Comparison of ENCODE assay signal across 18 cellular contexts in the genomic region with DNA sequence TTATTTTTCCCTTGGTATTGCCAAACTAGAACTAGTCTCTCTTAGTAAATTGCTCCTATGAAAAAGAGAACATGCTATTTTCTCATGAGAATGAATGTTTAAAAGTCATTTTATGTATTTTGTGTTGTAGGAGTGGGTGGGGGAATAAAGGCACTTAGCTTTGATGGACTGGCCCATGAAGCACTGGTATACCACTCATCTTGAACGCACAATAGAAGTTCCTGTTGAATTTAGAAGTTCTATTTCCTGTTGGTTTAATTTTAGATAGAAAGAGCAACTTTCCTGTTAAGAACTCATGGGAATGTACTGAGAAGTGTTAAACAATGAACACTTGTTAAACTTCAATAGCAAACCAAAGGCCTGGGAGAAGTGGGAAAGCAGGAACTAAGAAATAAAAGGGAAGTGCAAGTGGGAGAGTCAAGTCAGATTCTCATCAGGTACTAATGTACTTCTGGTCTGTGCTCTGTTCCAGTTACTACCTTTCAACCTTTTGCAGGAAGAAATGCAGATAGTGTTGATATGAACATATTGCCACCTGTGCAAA. TPM values are rescaled to one million over a fixed set of nuclear protein-coding genes. Genes with fewer than 3 reads are reported as not detected.
A peak's percentile ranks its signal among the peaks of the same experiment; 100 is the strongest.
DNase-seq lines count a peak whose midpoint lies in the region; ATAC-seq and TF ChIP-seq lines count a peak whose summit lies in the region.
"Had no signal": no experiment of that assay in that cellular context is flagged by ENCODE, and none has a peak within 500 bp of the region (broad histone marks: within the 10 kb centered on the region; RNA-seq: fewer than 3 reads in every experiment).

No MANE protein-coding gene starts in this region.

- H3K4me1 Mint-ChIP-seq in endothelial cell (ENCODE audit: unreplicated experiment), result peaks cover 32% of the 10 kb centered on the region
- H3K4me1 Mint-ChIP-seq: B cell; CD4-positive, CD25-positive, alpha-beta regulatory T cell had no signal

- H3K36me3 Mint-ChIP-seq in endothelial cell (ENCODE audit: low read depth, unreplicated experiment), result peaks cover 11% of the 10 kb centered on the region
- H3K36me3 Mint-ChIP-seq: CD4-positive, CD25-positive, alpha-beta regulatory T cell; CD8-positive, alpha-beta T cell had no signal

- no peak overlapping the region for H3K4me3 Mint-ChIP-seq in endothelial cell (ENCODE audit: unreplicated experiment)
- H3K4me3 Mint-ChIP-seq: B cell; CD4-positive, CD25-positive, alpha-beta regulatory T cell; CD8-positive, alpha-beta T cell; HFFc6 had no signal

- peak; percentile 42 for DNase-seq in COLO829 (ENCODE audit: low spot score)
- DNase-seq in HT-29 (ENCODE audit: low spot score), result peak; percentile 30
- DNase-seq in endothelial cell (ENCODE audit: low spot score), result no peak
- DNase-seq in mucosa of descending colon, result no peak
- no peak for DNase-seq in middle frontal gyrus (ENCODE audit: extremely low spot score, low spot score)
- no peak for DNase-seq in GM13976 (ENCODE audit: low spot score)
- DNase-seq: CD4-positive, CD25-positive, alpha-beta regulatory T cell; CD8-positive, alpha-beta T cell; DMS53; DMS79 treated with DMSO at 0.1 percent for 48 hours; GF-D8; GOT3; HFFc6 had no signal

- in situ Hi-C loops in GM13976 (cut with MboI; ENCODE audit: low sequenced_read_pairs, unreplicated experiment), result no loop called here

- no peaks in the 10 kb centered on the region for H3K27me3 Mint-ChIP-seq in endothelial cell (ENCODE audit: unreplicated experiment)

- H3K9me3 Mint-ChIP-seq in endothelial cell (ENCODE audit: unreplicated experiment), result peaks cover 5% of the 10 kb centered on the region

- no peak for TF ChIP-seq CTCF in endothelial cell (IDR thresholded peaks at IDR 0.05; ENCODE audit: unreplicated experiment)
- no peak for TF ChIP-seq CTCF in mucosa of descending colon (IDR thresholded peaks at IDR 0.05)
- TF ChIP-seq CTCF in GM13976 (IDR thresholded peaks at IDR 0.05; ENCODE audit: borderline replicate concordance, control extremely low read depth, extremely low read depth, insufficient read depth, missing control alignments), result no peak

- peak overlapping the region; percentile 49 for H3K27ac Mint-ChIP-seq in endothelial cell (ENCODE audit: unreplicated experiment)
- H3K27ac Mint-ChIP-seq: B cell; CD4-positive, CD25-positive, alpha-beta regulatory T cell; CD8-positive, alpha-beta T cell; HFFc6 had no signal

- intact Hi-C loops in mucosa of descending colon (cut with DNase I, micrococcal nuclease), result loop anchor here in 1 of 2 donors (5.0 kb wide), 1 partner anchor 514 kb away; no protein-coding TSS in a partner anchor

- ATAC-seq in mucosa of descending colon, result peak; percentile 50
- ATAC-seq in HG02981 (IDR thresholded peaks at IDR 0.05; ENCODE audit: unreplicated experiment), result no peak
- ATAC-seq: CD8-positive, alpha-beta T cell had no signal

- no peaks in the 10 kb centered on the region for H3K36me3 ChIP-seq in mucosa of descending colon (ENCODE audit: low read depth)
- H3K36me3 ChIP-seq: BLaER1, HAP-1 had no signal

- no peak overlapping the region for H3K4me3 ChIP-seq in mucosa of descending colon
- H3K4me3 ChIP-seq: BLaER1, HAP-1 had no signal

- no peaks in the 10 kb centered on the region for H3K4me1 ChIP-seq in mucosa of descending colon (ENCODE audit: low read depth)
- H3K4me1 ChIP-seq: BLaER1, HAP-1 had no signal

- peaks cover 25% of the 10 kb centered on the region for H3K9me3 ChIP-seq in mucosa of descending colon

RNA-seq across cellular contexts. Expression of gene TTC6, which starts 23.1 kb away (rescaled TPM):
- total RNA-seq in HT-29 (2014; rRNA removed; shearing (Covaris generic)), result 6.2 and 6.3 TPM in 2 replicates
- total RNA-seq in endothelial cell (ENCODE audit: unreplicated experiment) (8.5 TPM), mucosa of descending colon (1 to 10 TPM; 1.7 to 9.2 (median 4.8) TPM)
- total RNA-seq: B cell; CD4-positive, CD25-positive, alpha-beta regulatory T cell; CD8-positive, alpha-beta T cell; G401 had no signal

RNA-seq across cellular contexts. Expression of gene FOXA1, which starts 23.5 kb away (rescaled TPM):
- 191 and 199 TPM in 2 replicates for total RNA-seq in HT-29 (2014; rRNA removed; shearing (Covaris generic))
- 5.2 TPM for total RNA-seq in endothelial cell (ENCODE audit: unreplicated experiment)
- total RNA-seq in mucosa of descending colon, result 10 to 100 TPM; 21.1 to 73.3 (median 64.5) TPM
- total RNA-seq: B cell; CD8-positive, alpha-beta T cell; G401 had no signal

Comparison
In these comparisons a context has a peak if more than half of its experiments do, and no peak if none do; other contexts are left out.
1. DNase-seq: peak in COLO829 (single experiment) and HT-29 (single experiment); none in endothelial cell (single experiment), mucosa of descending colon (0 of 3), middle frontal gyrus (single experiment) and GM13976 (single experiment).